In the genomic region with DNA sequence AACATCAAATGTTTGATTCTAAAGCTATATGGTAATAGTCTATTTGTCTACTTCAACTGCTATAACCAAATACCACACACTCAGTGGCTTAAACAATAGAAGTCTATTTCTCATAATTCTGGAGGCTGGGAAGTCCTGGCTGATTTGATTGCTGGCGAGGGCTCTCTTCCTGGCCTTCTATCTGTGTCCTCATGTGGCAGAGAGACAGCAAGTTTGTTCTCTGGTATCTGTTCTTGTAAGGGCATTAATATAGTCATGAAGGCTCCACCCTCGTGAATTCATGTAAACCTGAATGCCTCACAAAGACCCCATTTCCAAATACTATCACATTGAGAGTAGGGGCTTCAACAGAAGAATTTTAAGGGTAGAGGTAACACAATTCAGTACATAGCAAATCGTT, we compare ENCODE assay signal across 27 cellular contexts.
"Had no signal": no experiment of that assay in that cellular context is flagged by ENCODE, and none has a peak within 500 bp of the region (broad histone marks: within the 10 kb centered on the region; RNA-seq: fewer than 3 reads in every experiment).

No MANE protein-coding gene starts in this region.

- H3K9me3 ChIP-seq: colonic mucosa, esophagus squamous epithelium, lower lobe of right lung, neutrophil, right atrium auricular region, suprapubic skin, transverse colon, upper lobe of right lung, uterus had no signal

- H3K4me3 Mint-ChIP-seq: immature natural killer cell; naive thymus-derived CD8-positive, alpha-beta T cell; neural crest cell; stimulated activated naive CD8-positive, alpha-beta T cell treated with anti-CD3 and anti-CD28 coated beads, Interleukin-15, amount 100 ng/mL, for 72 hours had no signal

- H3K4me1 ChIP-seq: colonic mucosa, esophagus squamous epithelium, lower lobe of right lung, suprapubic skin, transverse colon, upper lobe of right lung, uterus had no signal

- H3K4me3 ChIP-seq: colonic mucosa, esophagus squamous epithelium, lower lobe of right lung, right atrium auricular region, suprapubic skin, transverse colon, upper lobe of right lung, uterus had no signal

- H3K9me3 Mint-ChIP-seq: immature natural killer cell; neural crest cell; stimulated activated naive CD8-positive, alpha-beta T cell treated with anti-CD3 and anti-CD28 coated beads, Interleukin-15, amount 100 ng/mL, for 72 hours had no signal

- H3K27me3 Mint-ChIP-seq: naive thymus-derived CD8-positive, alpha-beta T cell; progenitor cell of endocrine pancreas; stimulated activated naive CD8-positive, alpha-beta T cell treated with anti-CD3 and anti-CD28 coated beads, Interleukin-15, amount 100 ng/mL, for 72 hours had no signal

- ATAC-seq: left colon; left ventricle myocardium superior; lower lobe of right lung; naive thymus-derived CD8-positive, alpha-beta T cell; sciatic nerve; upper lobe of right lung had no signal

- H3K4me1 Mint-ChIP-seq: immature natural killer cell; naive thymus-derived CD8-positive, alpha-beta T cell had no signal

- H3K27ac ChIP-seq: colonic mucosa, esophagus squamous epithelium, lower lobe of right lung, neutrophil, parathyroid adenoma, right atrium auricular region, suprapubic skin, transverse colon, upper lobe of right lung, uterus had no signal

- DNase-seq: colonic mucosa; dermis blood vessel endothelial cell; effector memory CD4-positive, alpha-beta T cell; erythroblast; esophagus squamous epithelium; foreskin melanocyte; hypothalamus; immature natural killer cell; islet precursor cell; kidney glomerular epithelial cell; left colon; left ventricle myocardium superior; lower lobe of right lung; naive thymus-derived CD8-positive, alpha-beta T cell; stimulated activated CD4-positive, alpha-beta T cell treated with anti-CD3 and anti-CD28 coated beads, Interleukin-4, amount 100 ng/mL, for 4 hours; stimulated activated naive CD4-positive, alpha-beta T cell; stimulated activated naive CD8-positive, alpha-beta T cell treated with anti-CD3 and anti-CD28 coated beads, Interleukin-15, amount 100 ng/mL, for 72 hours; transverse colon; upper lobe of right lung; uterus had no signal

- H3K27me3 ChIP-seq: colonic mucosa, esophagus squamous epithelium, neutrophil, right atrium auricular region, suprapubic skin, transverse colon, upper lobe of right lung, uterus had no signal

- H3K36me3 ChIP-seq: colonic mucosa, esophagus squamous epithelium, lower lobe of right lung, neutrophil, right atrium auricular region, suprapubic skin, transverse colon, upper lobe of right lung, uterus had no signal

- H3K27ac Mint-ChIP-seq: immature natural killer cell; naive thymus-derived CD8-positive, alpha-beta T cell; progenitor cell of endocrine pancreas had no signal
